In the genomic region with DNA sequence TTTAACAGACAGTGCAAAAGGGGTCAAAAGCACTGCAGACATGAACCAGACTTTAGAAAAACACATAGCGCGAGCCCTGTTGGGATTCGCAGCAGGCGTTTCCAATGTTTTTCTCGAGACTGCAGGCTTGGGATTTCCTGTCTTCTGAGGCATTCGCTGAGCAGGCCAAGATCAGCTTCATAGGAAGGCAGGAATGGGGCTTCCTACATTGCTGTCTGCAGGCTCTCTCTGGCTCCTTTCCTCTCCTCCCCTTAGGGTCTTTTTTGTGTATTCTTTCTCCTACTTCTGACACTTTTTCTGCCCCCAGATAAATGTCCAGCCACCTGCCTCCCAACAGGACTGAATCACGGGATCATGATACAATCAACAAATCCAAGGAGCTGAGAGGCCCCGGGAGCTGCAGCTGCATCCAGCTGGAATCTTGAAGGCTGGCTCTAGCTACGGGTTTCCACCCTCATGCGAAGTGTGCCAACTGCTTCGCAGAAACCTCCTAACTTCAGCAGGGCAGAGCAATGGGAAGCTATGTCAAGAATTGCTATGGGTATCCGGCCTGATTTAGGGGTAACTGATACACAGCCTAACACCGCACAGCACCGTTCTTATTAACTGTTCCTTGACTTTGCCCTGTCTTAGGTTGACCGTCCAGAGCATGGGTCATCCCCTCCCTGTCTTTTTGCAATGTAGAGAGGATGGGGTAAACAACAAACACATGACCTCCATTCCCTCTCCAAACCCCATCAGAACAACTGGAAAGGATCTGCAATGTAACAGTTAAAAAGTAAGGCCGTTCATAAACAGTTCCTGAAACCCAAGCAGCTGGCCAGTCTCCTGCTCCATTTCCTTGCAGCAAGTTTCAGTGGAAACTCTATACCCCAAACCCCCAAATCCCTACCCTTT, we compare ENCODE assay signal across 9 cellular contexts. TPM values are rescaled to one million over a fixed set of nuclear protein-coding genes. Genes with fewer than 3 reads are reported as not detected.
DNase-seq lines count a peak whose midpoint lies in the region; ATAC-seq and TF ChIP-seq lines count a peak whose summit lies in the region.
"Had no signal": no experiment of that assay in that cellular context is flagged by ENCODE, and none has a peak within 500 bp of the region (broad histone marks: within the 10 kb centered on the region; RNA-seq: fewer than 3 reads in every experiment).

No MANE protein-coding gene starts in this region.

- H3K27me3 Mint-ChIP-seq in T-helper 17 cell = peaks cover 5% of the 10 kb centered on the region
- no peaks in the 10 kb centered on the region for H3K27me3 Mint-ChIP-seq in nephron progenitor cell (ENCODE audit: low read depth, poor library complexity)
- H3K27me3 Mint-ChIP-seq in CD4-positive, alpha-beta memory T cell = peaks cover 0 to 2% of the 10 kb centered on the region in 2 donors

- TF ChIP-seq CTCF in fibroblast of the aortic adventitia (IDR thresholded peaks at IDR 0.05; ENCODE audit: insufficient read depth, low read length) (no peak), nephron progenitor cell (IDR thresholded peaks at IDR 0.05) (no peak), upper lobe of left lung (IDR thresholded peaks at IDR 0.05) (no peak)

- H3K27ac ChIP-seq in upper lobe of left lung = peak overlapping the region; percentile 12 to 59 (median 41)
- no peak overlapping the region for H3K27ac ChIP-seq in CD4-positive, alpha-beta memory T cell (ENCODE audit: low read depth, low read length)

- H3K4me1 ChIP-seq in upper lobe of left lung = peaks cover 24 to 34% (median 27%) of the 10 kb centered on the region in 4 donors
- H3K4me1 ChIP-seq in CD4-positive, alpha-beta memory T cell (ENCODE audit: insufficient read depth, low read length) = peaks cover 13% of the 10 kb centered on the region

- no peaks in the 10 kb centered on the region for H3K27me3 ChIP-seq in upper lobe of left lung
- no peaks in the 10 kb centered on the region for H3K27me3 ChIP-seq in CD4-positive, alpha-beta memory T cell (ENCODE audit: insufficient read depth, low read length)

- H3K36me3 Mint-ChIP-seq in T-helper 17 cell (ENCODE audit: low read depth) = peaks cover 2% of the 10 kb centered on the region
- H3K36me3 Mint-ChIP-seq in nephron progenitor cell (ENCODE audit: low read depth) = peaks cover 12% of the 10 kb centered on the region
- peaks cover 8 to 11% of the 10 kb centered on the region in 2 donors for H3K36me3 Mint-ChIP-seq in CD4-positive, alpha-beta memory T cell

- POLR2A ChIA-PET in CD4-positive, alpha-beta memory T cell (lab: Charles Lee; ENCODE audit: partially characterized antibody) = interaction anchor here (3.9 kb wide), 1 partner anchor 29 kb away, joined by 20 read pairs; no protein-coding TSS in a partner anchor

- ATAC-seq in T-helper 17 cell (no peak), upper lobe of left lung (ENCODE audit: low FRiP score in 2 of 2) (peak in 1 of 2 donors; percentile 60), HG02840 (IDR thresholded peaks at IDR 0.05; ENCODE audit: low FRiP score, unreplicated experiment) (no peak)
- ATAC-seq: PC-3 had no signal

- H3K4me3 Mint-ChIP-seq in T-helper 17 cell (no peak overlapping the region), nephron progenitor cell (peak overlapping the region; percentile 55)
- no peak overlapping the region for H3K4me3 Mint-ChIP-seq in CD4-positive, alpha-beta memory T cell

- H3K36me3 ChIP-seq in upper lobe of left lung = peaks cover 8 to 15% (median 11%) of the 10 kb centered on the region in 4 donors
- H3K36me3 ChIP-seq in CD4-positive, alpha-beta memory T cell (ENCODE audit: insufficient read depth, low read length) = no peaks in the 10 kb centered on the region

- DNase-seq in T-helper 17 cell = no peak
- DNase-seq in fibroblast of the aortic adventitia (ENCODE audit: low read depth) = peak; percentile 87
- DNase-seq in nephron progenitor cell = no peak
- peak in 1 of 2 donors; percentile 37 for DNase-seq in upper lobe of left lung
- DNase-seq in activated CD4-positive, CD25-positive, alpha-beta regulatory T cell (lab: John Stamatoyannopoulos, UW) = no peak
- no peak for DNase-seq in CD4-positive, alpha-beta memory T cell
- DNase-seq: activated CD4-positive, alpha-beta T cell treated with anti-CD3 and anti-CD28 coated beads, Interleukin-2, amount 50 U/mL, for 1 hour; PC-3 had no signal

- H3K4me1 Mint-ChIP-seq in T-helper 17 cell (peaks cover 8% of the 10 kb centered on the region), nephron progenitor cell (peaks cover 85% of the 10 kb centered on the region)
- H3K4me1 Mint-ChIP-seq in CD4-positive, alpha-beta memory T cell = peaks cover 4 to 14% (median 11%) of the 10 kb centered on the region in 4 donors

- CTCF ChIA-PET in CD4-positive, alpha-beta memory T cell (lab: Charles Lee; ENCODE audit: partially characterized antibody) = interaction anchor here (1.0 to 5.0 kb wide), 8 partner anchors 9 to 255 kb away, joined by 3 to 51 read pairs (median 5); a partner anchor contains a TSS

- TF ChIP-seq POLR2A in upper lobe of left lung (IDR thresholded peaks at IDR 0.05) = no peak

- peaks cover 3% of the 10 kb centered on the region for H3K9me3 Mint-ChIP-seq in nephron progenitor cell
- H3K9me3 Mint-ChIP-seq in CD4-positive, alpha-beta memory T cell = peaks cover 0 to 4% (median 1%) of the 10 kb centered on the region in 8 donors

- H3K4me3 ChIP-seq in fibroblast of the aortic adventitia (ENCODE audit: low read depth, low read length) (peak overlapping the region; percentile 1), upper lobe of left lung (no peak overlapping the region)
- H3K4me3 ChIP-seq in CD4-positive, alpha-beta memory T cell (ENCODE audit: low read length in 2 of 2) = no peak overlapping the region

- no peaks in the 10 kb centered on the region for H3K9me3 ChIP-seq in T-helper 17 cell (ENCODE audit: control insufficient read depth, low read length, poor library complexity, severe bottlenecking)
- H3K9me3 ChIP-seq in upper lobe of left lung = no peaks in the 10 kb centered on the region
- H3K9me3 ChIP-seq in CD4-positive, alpha-beta memory T cell (ENCODE audit: control insufficient read depth in 1 of 2, low read length in 2 of 2) = no peaks in the 10 kb centered on the region

- peak overlapping the region; percentile 29 for H3K27ac Mint-ChIP-seq in T-helper 17 cell
- peak overlapping the region; percentile 77 for H3K27ac Mint-ChIP-seq in nephron progenitor cell
- H3K27ac Mint-ChIP-seq in CD4-positive, alpha-beta memory T cell = peak overlapping the region in 1 of 7 donors; percentile 46

- TF ChIP-seq EP300 in upper lobe of left lung (IDR thresholded peaks at IDR 0.05) = no peak

- intact Hi-C loops in CD4-positive, alpha-beta memory T cell (cut with micrococcal nuclease) = no loop called here

- WGBS in upper lobe of left lung, 2 donors = 44 to 51% methylated on average over 9 to 16 of the region's 16 CpGs

RNA-seq across cellular contexts. Expression of a gene that starts 31.6 kb away (rescaled TPM):
- total RNA-seq in T-helper 17 cell = 10 to 100 TPM; 63.8 to 71.5 TPM
- 99.7 and 147 TPM in 2 replicates for total RNA-seq in fibroblast of the aortic adventitia (ENCODE audit: low replicate concordance)
- total RNA-seq in upper lobe of left lung = 100 to 1,000 TPM in 4 of 6 donors, 10 to 100 TPM in 2; 72.0 to 177 (median 111) TPM
- 10 to 100 TPM; 81.5 to 81.6 TPM for total RNA-seq in CD4-positive, alpha-beta memory T cell
- 10 to 100 TPM; 96.3 to 96.5 TPM for polyA plus RNA-seq in CD4-positive, alpha-beta memory T cell

RNA-seq across cellular contexts. Expression of a gene that starts 31.8 kb away (rescaled TPM):
- total RNA-seq in T-helper 17 cell (10 to 100 TPM; 10.6 to 10.9 TPM), fibroblast of the aortic adventitia (ENCODE audit: low replicate concordance) (6.3 and 18.6 TPM in 2 replicates), upper lobe of left lung (10 to 100 TPM in 5 of 6 donors, 1 to 10 TPM in 1; 9.4 to 22.0 (median 13.3) TPM)
- 10 to 100 TPM; 15.4 to 16.5 TPM for total RNA-seq in CD4-positive, alpha-beta memory T cell
- 10 to 100 TPM in 1 of 2 donors, 1 to 10 TPM in 1; 7.4 to 17.0 TPM for polyA plus RNA-seq in CD4-positive, alpha-beta memory T cell
